In genomic region chr7:78716876-78717275, GRCh38 we compare ENCODE assay signal across 30 cellular contexts.
DNase-seq lines count a peak whose midpoint lies in the region; ATAC-seq, FAIRE-seq and TF ChIP-seq lines count a peak whose summit lies in the region.
"Had no signal": no experiment of that assay in that cellular context is flagged by ENCODE, and none has a peak within 500 bp of the region (broad histone marks: within the 10 kb centered on the region; RNA-seq: fewer than 3 reads in every experiment).

No MANE protein-coding gene starts in this region.

- peak overlapping the region; percentile 27 for H3K18ac ChIP-seq in neuronal stem cell (ENCODE audit: low read length)

- no peak overlapping the region for H3K4me2 ChIP-seq in neuronal stem cell (ENCODE audit: insufficient read depth, low read length, poor library complexity, severe bottlenecking)

- no peak overlapping the region for H3K4ac ChIP-seq in neuronal stem cell (ENCODE audit: low read length)

- H3K4me1 ChIP-seq in neuronal stem cell (ENCODE audit: control insufficient read depth in 2 of 2, insufficient read depth in 1 of 2, low read depth in 1 of 2, low read length in 2 of 2) (peaks cover 0 to 27% of the 10 kb centered on the region in 2 donors), sigmoid colon (no peaks in the 10 kb centered on the region)
- H3K4me1 ChIP-seq: breast epithelium had no signal

- H2BK15ac ChIP-seq in neuronal stem cell (ENCODE audit: low read length), result no peak overlapping the region

- no peak overlapping the region for H4K8ac ChIP-seq in neuronal stem cell (ENCODE audit: low read depth, low read length)

- TF ChIP-seq POLR2A in GM12891 (IDR thresholded peaks at IDR 0.05; ENCODE audit: low read depth, low read length) (no peak), sigmoid colon (IDR thresholded peaks at IDR 0.05) (no peak)

- no peak overlapping the region for H2AK5ac ChIP-seq in neuronal stem cell (ENCODE audit: low read depth, low read length)

- H4K91ac ChIP-seq in neuronal stem cell (ENCODE audit: low read depth, low read length, poor library complexity), result no peak overlapping the region

- FAIRE-seq in GM12891 (lab: Jason Lieb, UNC), result no peak
- FAIRE-seq: G401.6, keratinocyte, RCC 7860 had no signal

- H3K23ac ChIP-seq in neuronal stem cell (ENCODE audit: low read depth, low read length, poor library complexity), result no peak overlapping the region

- H3K4me3 ChIP-seq in neuronal stem cell (ENCODE audit: low read length in 2 of 2) (no peak overlapping the region), sigmoid colon (no peak overlapping the region)
- H3K4me3 ChIP-seq: breast epithelium, stomach had no signal

- H3K9me3 ChIP-seq in neuronal stem cell (replicated peaks in 1 of 2; ENCODE audit: control insufficient read depth in 2 of 2, insufficient read depth in 1 of 2, low read depth in 1 of 2, low read length in 2 of 2), result no peaks in the 10 kb centered on the region
- no peaks in the 10 kb centered on the region for H3K9me3 ChIP-seq in sigmoid colon
- H3K9me3 ChIP-seq: breast epithelium, stomach had no signal

- H3K36me3 ChIP-seq in neuronal stem cell (replicated peaks in 1 of 2; ENCODE audit: control insufficient read depth in 2 of 2, insufficient read depth in 2 of 2, low read length in 2 of 2) (no peaks in the 10 kb centered on the region), sigmoid colon (no peaks in the 10 kb centered on the region)
- H3K36me3 ChIP-seq: breast epithelium, stomach had no signal

- H2BK5ac ChIP-seq in neuronal stem cell (ENCODE audit: low read length), result no peak overlapping the region

- TF ChIP-seq CTCF in sigmoid colon (IDR thresholded peaks at IDR 0.05), result no peak

- no peak for TF ChIP-seq EP300 in sigmoid colon (IDR thresholded peaks at IDR 0.05)

- no peak overlapping the region for H3K9ac ChIP-seq in neuronal stem cell (ENCODE audit: low read depth, low read length, poor library complexity)

- H2BK120ac ChIP-seq in neuronal stem cell (ENCODE audit: low read depth, low read length), result no peak overlapping the region

- no peaks in the 10 kb centered on the region for H3K79me1 ChIP-seq in neuronal stem cell (ENCODE audit: low read depth, low read length)

- H2AFZ ChIP-seq in neuronal stem cell (ENCODE audit: low read length), result no peak overlapping the region

- WGBS in neuronal stem cell (ENCODE audit: extremely low coverage in 2 of 2, insufficient read length in 2 of 2, insufficient replicate concordance in 1 of 2), 2 donors, result no CpG with 5 or more reads among the region's 10 CpGs
- 34 to 74% methylated on average over 10 of the region's 10 CpGs for WGBS in sigmoid colon, 2 donors

- H3K27ac ChIP-seq in neuronal stem cell (replicated peaks; ENCODE audit: low read length), result no peak overlapping the region
- no peak overlapping the region for H3K27ac ChIP-seq in sigmoid colon
- H3K27ac ChIP-seq: breast epithelium, epithelial cell of prostate, stomach had no signal

- peaks cover 0 to 1% (median 0%) of the 10 kb centered on the region in 3 experiments for H3K27me3 ChIP-seq in neuronal stem cell (ENCODE audit: control insufficient read depth in 3 of 3, insufficient read depth in 3 of 3, low read depth in 1 of 3, low read length in 3 of 3)
- H3K27me3 ChIP-seq in sigmoid colon, result no peaks in the 10 kb centered on the region
- H3K27me3 ChIP-seq: breast epithelium, stomach had no signal

- no peak overlapping the region for H3K14ac ChIP-seq in neuronal stem cell (ENCODE audit: low read length)

- DNase-seq in ELF-1 (ENCODE audit: low read depth, low spot score) (peak; percentile 75), amniotic epithelial cell (ENCODE audit: low read depth) (peak; percentile 35), iPS-NIHi7 (ENCODE audit: extremely low spot score) (peak; percentile 45), neuronal stem cell (ENCODE audit: low spot score) (no peak), NK-92 (lab: John Stamatoyannopoulos, UW; ENCODE audit: unreplicated experiment) (no peak), GM12891 (ENCODE audit: insufficient read length, low spot score) (no peak), sigmoid colon (no peak)
- DNase-seq: activated CD4-positive, alpha-beta T cell treated with anti-CD3 and anti-CD28 coated beads for 1 hour; activated CD8-positive, alpha-beta memory T cell treated with anti-CD3 and anti-CD28 coated beads, Interleukin-2, amount 50 U/mL, for 48 hours; activated CD8-positive, alpha-beta T cell treated with anti-CD3 and anti-CD28 coated beads for 36 hours; activated naive CD4-positive, alpha-beta T cell treated with Interleukin-2 at 50 U/mL for 16 hours; amniotic stem cell; CD4-positive, alpha-beta memory T cell; effector CD4-positive, alpha-beta T cell; NCI-H146; NCI-H2107; NCI-H446; NCI-H748 treated with DMSO at 0.1 percent for 48 hours; SHP77 treated with DMSO at 0.1 percent for 48 hours; stimulated activated CD4-positive, alpha-beta T cell treated with anti-CD3 and anti-CD28 coated beads, Interleukin-12 subunit alpha, Interleukin-12 subunit beta, amount 100 ng/mL, for 4 hours; stimulated activated CD4-positive, alpha-beta T cell treated with anti-CD3 and anti-CD28 coated beads, Interleukin-2, amount 100 ng/mL, for 48 hours; stomach; T-helper 2 cell had no signal

- H2BK12ac ChIP-seq in neuronal stem cell (ENCODE audit: low read length), result no peak overlapping the region

- intact Hi-C loops in sigmoid colon (cut with DNase I), result no loop called here

- no peak for ATAC-seq in GM21576 (IDR thresholded peaks at IDR 0.05; ENCODE audit: unreplicated experiment)
- ATAC-seq: activated CD8-positive, alpha-beta T cell treated with anti-CD3 and anti-CD28 coated beads for 36 hours; sciatic nerve had no signal

TF ChIP-seq in GM12891, 5 proteins besides CTCF, POLR2A, EP300 and RAD21:
- no peak for TF ChIP-seq POLR2AphosphoS5 (IDR thresholded peaks at IDR 0.05; ENCODE audit: low read depth, low read length)
- TF ChIP-seq POU2F2 (IDR thresholded peaks at IDR 0.05; ENCODE audit: low read depth, low read length), result no peak
- no peak for TF ChIP-seq TAF1 (IDR thresholded peaks at IDR 0.05; ENCODE audit: low read depth, low read length)
- TF ChIP-seq PAX5 (IDR thresholded peaks at IDR 0.05; ENCODE audit: insufficient read depth, low read length, severe bottlenecking), result no peak
- no peak for TF ChIP-seq SPI1 (IDR thresholded peaks at IDR 0.05; ENCODE audit: low read depth, low read length)

Comparison
In these comparisons a context has a peak if more than half of its experiments do, and no peak if none do; other contexts are left out.
1. DNase-seq: peak in ELF-1 (single experiment), amniotic epithelial cell (single experiment) and iPS-NIHi7 (single experiment); none in neuronal stem cell (single experiment), NK-92 (single experiment), GM12891 (single experiment) and sigmoid colon (single experiment).